ENCODE assay signal across 1 cellular context in genomic region chr6:43579171-43579570, GRCh38.
TF ChIP-seq lines count a peak whose summit lies in the region.

No MANE protein-coding gene starts in this region.

TF ChIP-seq in A549, 52 proteins besides CTCF, POLR2A, EP300 and RAD21 (continued from another document):
- no peak for TF ChIP-seq BHLHE40 (IDR thresholded peaks at IDR 0.05; ENCODE audit: low read depth, low read length)
